ENCODE assay signal across 15 cellular contexts in the genomic region with DNA sequence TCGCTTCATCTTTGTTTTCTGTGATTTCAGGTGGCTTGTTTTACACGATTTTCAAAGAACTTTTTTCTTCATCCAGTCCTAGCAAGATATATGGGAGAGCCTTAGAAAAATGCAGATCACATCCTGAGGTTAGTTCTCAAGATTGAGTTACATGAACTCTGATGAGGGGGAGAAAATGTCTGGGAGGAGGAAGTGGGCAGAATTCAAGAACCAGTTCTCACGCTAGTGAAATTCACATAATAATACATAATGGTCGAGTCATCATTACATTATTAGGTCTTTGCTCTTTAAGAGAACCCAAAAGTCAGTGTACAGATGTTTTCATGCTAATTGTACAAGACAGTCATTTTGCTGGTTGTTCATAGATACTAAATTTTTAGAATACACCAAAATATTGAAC. TPM values are rescaled to one million over a fixed set of nuclear protein-coding genes. Genes with fewer than 3 reads are reported as not detected.
"Had no signal": no experiment of that assay in that cellular context is flagged by ENCODE, and none has a peak within 500 bp of the region (broad histone marks: within the 10 kb centered on the region; RNA-seq: fewer than 3 reads in every experiment).

No MANE protein-coding gene starts in this region.

- H3K4me1 ChIP-seq: ascending aorta had no signal

- H3K27me3 ChIP-seq: ascending aorta, left lung, tibial artery had no signal

- H3K4me3 ChIP-seq: ascending aorta, left lung, tibial artery had no signal

- H3K27ac Mint-ChIP-seq: mesothelial cell of epicardium had no signal

- DNase-seq: activated CD4-positive, alpha-beta T cell treated with anti-CD3 and anti-CD28 coated beads, Interleukin-2, amount 50 U/mL, for 1 hour; activated naive CD4-positive, alpha-beta T cell; hypothalamus; left lung; retina; stimulated activated naive CD4-positive, alpha-beta T cell; substantia nigra; T1000; tibial artery had no signal

- H3K4me3 Mint-ChIP-seq: mesothelial cell of epicardium had no signal

- ATAC-seq: activated CD4-positive, CD25-positive, alpha-beta regulatory T cell treated with anti-CD3 and anti-CD28 coated beads, Interleukin-2, amount 50 U/mL, for 24 hours; left lung had no signal

- H3K9me3 Mint-ChIP-seq: mesothelial cell of epicardium had no signal

- H3K9me3 ChIP-seq: ascending aorta, left lung, tibial artery had no signal

- H3K27ac ChIP-seq: ascending aorta, epithelial cell of prostate, left lung, tibial artery had no signal

RNA-seq across cellular contexts. Expression of a gene that starts 7.6 kb away (rescaled TPM):
- total RNA-seq: ascending aorta, bronchial epithelial cell, posterior vena cava had no signal
